Comparison of ENCODE assay signal across 1 cellular context in the genomic region with DNA sequence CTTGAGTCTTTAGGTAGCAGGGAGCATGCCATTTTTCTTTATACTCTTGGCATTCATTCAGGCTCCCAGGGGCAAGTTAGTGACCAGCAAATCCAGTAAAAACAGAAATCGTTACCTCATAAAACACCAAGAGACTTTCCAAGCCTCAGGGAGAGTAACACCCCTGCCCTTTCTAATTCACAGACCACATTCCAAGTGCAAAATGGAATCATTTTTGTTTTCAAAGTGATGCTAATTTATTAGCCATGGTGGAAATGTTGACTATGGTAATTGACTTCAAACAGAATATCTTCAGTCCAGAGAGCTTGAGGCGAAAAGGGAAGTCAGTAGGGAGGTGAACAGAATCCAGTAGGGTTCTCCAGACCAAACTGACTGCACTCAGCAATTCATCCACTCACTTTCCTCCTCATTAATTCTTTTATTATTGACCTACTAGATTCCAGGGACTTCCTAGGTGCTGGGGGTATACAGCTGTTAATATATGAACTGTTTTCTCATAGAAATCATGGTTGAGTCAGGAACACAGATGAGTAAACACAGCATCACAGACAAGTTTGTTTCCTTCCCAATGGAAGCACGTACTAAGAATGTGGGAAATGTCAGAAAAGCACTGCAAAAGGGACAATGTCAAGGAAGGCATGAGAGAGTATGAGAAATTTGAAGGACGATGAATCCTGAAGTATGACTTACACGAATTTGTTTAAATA.
TF ChIP-seq lines count a peak whose summit lies in the region.

No MANE protein-coding gene starts in this region.

TF ChIP-seq in GM23338, 12 proteins besides CTCF, POLR2A, EP300 and RAD21 (continued from another document):
- TF ChIP-seq, protein P1, sequence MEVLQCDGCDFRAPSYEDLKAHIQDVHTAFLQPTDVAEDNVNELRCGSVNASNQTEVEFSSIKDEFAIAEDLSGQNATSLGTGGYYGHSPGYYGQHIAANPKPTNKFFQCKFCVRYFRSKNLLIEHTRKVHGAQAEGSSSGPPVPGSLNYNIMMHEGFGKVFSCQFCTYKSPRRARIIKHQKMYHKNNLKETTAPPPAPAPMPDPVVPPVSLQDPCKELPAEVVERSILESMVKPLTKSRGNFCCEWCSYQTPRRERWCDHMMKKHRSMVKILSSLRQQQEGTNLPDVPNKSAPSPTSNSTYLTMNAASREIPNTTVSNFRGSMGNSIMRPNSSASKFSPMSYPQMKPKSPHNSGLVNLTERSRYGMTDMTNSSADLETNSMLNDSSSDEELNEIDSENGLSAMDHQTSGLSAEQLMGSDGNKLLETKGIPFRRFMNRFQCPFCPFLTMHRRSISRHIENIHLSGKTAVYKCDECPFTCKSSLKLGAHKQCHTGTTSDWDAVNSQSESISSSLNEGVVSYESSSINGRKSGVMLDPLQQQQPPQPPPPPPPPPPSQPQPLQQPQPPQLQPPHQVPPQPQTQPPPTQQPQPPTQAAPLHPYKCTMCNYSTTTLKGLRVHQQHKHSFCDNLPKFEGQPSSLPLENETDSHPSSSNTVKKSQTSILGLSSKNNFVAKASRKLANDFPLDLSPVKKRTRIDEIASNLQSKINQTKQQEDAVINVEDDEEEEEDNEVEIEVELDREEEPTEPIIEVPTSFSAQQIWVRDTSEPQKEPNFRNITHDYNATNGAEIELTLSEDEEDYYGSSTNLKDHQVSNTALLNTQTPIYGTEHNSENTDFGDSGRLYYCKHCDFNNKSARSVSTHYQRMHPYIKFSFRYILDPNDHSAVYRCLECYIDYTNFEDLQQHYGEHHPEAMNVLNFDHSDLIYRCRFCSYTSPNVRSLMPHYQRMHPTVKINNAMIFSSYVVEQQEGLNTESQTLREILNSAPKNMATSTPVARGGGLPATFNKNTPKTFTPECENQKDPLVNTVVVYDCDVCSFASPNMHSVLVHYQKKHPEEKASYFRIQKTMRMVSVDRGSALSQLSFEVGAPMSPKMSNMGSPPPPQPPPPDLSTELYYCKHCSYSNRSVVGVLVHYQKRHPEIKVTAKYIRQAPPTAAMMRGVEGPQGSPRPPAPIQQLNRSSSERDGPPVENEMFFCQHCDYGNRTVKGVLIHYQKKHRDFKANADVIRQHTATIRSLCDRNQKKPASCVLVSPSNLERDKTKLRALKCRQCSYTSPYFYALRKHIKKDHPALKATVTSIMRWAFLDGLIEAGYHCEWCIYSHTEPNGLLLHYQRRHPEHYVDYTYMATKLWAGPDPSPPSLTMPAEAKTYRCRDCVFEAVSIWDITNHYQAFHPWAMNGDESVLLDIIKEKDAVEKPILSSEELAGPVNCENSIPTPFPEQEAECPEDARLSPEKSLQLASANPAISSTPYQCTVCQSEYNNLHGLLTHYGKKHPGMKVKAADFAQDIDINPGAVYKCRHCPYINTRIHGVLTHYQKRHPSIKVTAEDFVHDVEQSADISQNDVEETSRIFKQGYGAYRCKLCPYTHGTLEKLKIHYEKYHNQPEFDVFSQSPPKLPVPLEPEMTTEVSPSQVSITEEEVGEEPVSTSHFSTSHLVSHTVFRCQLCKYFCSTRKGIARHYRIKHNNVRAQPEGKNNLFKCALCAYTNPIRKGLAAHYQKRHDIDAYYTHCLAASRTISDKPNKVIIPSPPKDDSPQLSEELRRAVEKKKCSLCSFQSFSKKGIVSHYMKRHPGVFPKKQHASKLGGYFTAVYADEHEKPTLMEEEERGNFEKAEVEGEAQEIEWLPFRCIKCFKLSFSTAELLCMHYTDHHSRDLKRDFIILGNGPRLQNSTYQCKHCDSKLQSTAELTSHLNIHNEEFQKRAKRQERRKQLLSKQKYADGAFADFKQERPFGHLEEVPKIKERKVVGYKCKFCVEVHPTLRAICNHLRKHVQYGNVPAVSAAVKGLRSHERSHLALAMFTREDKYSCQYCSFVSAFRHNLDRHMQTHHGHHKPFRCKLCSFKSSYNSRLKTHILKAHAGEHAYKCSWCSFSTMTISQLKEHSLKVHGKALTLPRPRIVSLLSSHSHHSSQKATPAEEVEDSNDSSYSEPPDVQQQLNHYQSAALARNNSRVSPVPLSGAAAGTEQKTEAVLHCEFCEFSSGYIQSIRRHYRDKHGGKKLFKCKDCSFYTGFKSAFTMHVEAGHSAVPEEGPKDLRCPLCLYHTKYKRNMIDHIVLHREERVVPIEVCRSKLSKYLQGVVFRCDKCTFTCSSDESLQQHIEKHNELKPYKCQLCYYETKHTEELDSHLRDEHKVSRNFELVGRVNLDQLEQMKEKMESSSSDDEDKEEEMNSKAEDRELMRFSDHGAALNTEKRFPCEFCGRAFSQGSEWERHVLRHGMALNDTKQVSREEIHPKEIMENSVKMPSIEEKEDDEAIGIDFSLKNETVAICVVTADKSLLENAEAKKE (CRISPR knock-in tag; IDR thresholded peaks at IDR 0.05) = no peak
- TF ChIP-seq EZH2phosphoT487 (IDR thresholded peaks at IDR 0.05; ENCODE audit: unreplicated experiment) (no peak), STAT1 (IDR thresholded peaks at IDR 0.05; ENCODE audit: unreplicated experiment) (no peak), CREB1 (CRISPR knock-in tag; IDR thresholded peaks at IDR 0.05; ENCODE audit: low read depth) (no peak), ZNF331 (CRISPR knock-in tag; IDR thresholded peaks at IDR 0.05; ENCODE audit: low read depth) (no peak), ZNF114 (CRISPR knock-in tag; IDR thresholded peaks at IDR 0.05) (no peak), JUNB (IDR thresholded peaks at IDR 0.05; ENCODE audit: unreplicated experiment) (no peak), NANOG (IDR thresholded peaks at IDR 0.05; ENCODE audit: borderline replicate concordance) (no peak), EZH2 (IDR thresholded peaks at IDR 0.05; ENCODE audit: low read depth, unreplicated experiment) (no peak)
- TF ChIP-seq, protein P2, sequence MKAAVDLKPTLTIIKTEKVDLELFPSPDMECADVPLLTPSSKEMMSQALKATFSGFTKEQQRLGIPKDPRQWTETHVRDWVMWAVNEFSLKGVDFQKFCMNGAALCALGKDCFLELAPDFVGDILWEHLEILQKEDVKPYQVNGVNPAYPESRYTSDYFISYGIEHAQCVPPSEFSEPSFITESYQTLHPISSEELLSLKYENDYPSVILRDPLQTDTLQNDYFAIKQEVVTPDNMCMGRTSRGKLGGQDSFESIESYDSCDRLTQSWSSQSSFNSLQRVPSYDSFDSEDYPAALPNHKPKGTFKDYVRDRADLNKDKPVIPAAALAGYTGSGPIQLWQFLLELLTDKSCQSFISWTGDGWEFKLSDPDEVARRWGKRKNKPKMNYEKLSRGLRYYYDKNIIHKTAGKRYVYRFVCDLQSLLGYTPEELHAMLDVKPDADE (IDR thresholded peaks at IDR 0.05) = no peak
